ENCODE assay signal across 9 cellular contexts in genomic region chr7:100015232-100016208, GRCh38. TPM values are rescaled to one million over a fixed set of nuclear protein-coding genes. Genes with fewer than 3 reads are reported as not detected.
DNase-seq lines count a peak whose midpoint lies in the region; ATAC-seq, FAIRE-seq and TF ChIP-seq lines count a peak whose summit lies in the region.
"Had no signal": no experiment of that assay in that cellular context is flagged by ENCODE, and none has a peak within 500 bp of the region (broad histone marks: within the 10 kb centered on the region; RNA-seq: fewer than 3 reads in every experiment).

Gene ZKSCAN1, plus strand, starts transcription at chr7:100015596. Its CDS starts 7,911 bp downstream, at chr7:100023507.

- H3K4me2 ChIP-seq in keratinocyte (ENCODE audit: control insufficient read depth, extremely low read depth, insufficient read depth, low read depth, low read length) = peak within 1 kb of the TSS; percentile 82

- no peaks in the 10 kb centered on the region for H3K9me1 ChIP-seq in keratinocyte (ENCODE audit: control insufficient read depth, extremely low read depth, insufficient read depth, low read length)

- H3K27ac ChIP-seq in keratinocyte (ENCODE audit: control insufficient read depth, insufficient read depth, low read length) = peak within 1 kb of the TSS; percentile 91

- no peak for TF ChIP-seq CTCF in AG10803 (conservative IDR thresholded peaks at IDR 0.05; ENCODE audit: low read length)
- no peak for TF ChIP-seq CTCF in keratinocyte (optimal IDR thresholded peaks at IDR 0.05 in 1 of 3, IDR thresholded peaks at IDR 0.05 in 1 of 3, conservative IDR thresholded peaks at IDR 0.05 in 1 of 3; ENCODE audit: extremely low read depth in 1 of 3, insufficient read depth in 2 of 3, low read length in 3 of 3)

- no peaks in the 10 kb centered on the region for H3K9me3 ChIP-seq in keratinocyte (ENCODE audit: control insufficient read depth, low read depth, low read length)

- DNase-seq in AG10803 (ENCODE audit: low read depth) = peak; percentile 94
- peak; percentile 84 for DNase-seq in NCI-H345 treated with DMSO at 0.1 percent for 48 hours (lab: John Stamatoyannopoulos, UW; ENCODE audit: unreplicated experiment)
- DNase-seq in activated CD4-positive, CD25-positive, alpha-beta regulatory T cell treated with anti-CD3 and anti-CD28 coated beads, Interleukin-2, amount 50 U/mL, for 72 hours = peak; percentile 80
- peak; percentile 93 for DNase-seq in cerebellar cortex (ENCODE audit: low spot score)
- DNase-seq in keratinocyte (ENCODE audit: low read depth, low spot score) = peak; percentile 73
- peak; percentile 70 to 80 (median 75) for DNase-seq in stimulated activated CD4-positive, alpha-beta T cell treated with anti-CD3 and anti-CD28 coated beads, Interleukin-12 subunit alpha, Interleukin-12 subunit beta, amount 100 ng/mL, for 48 hours (ENCODE audit: low read depth in 2 of 3, low spot score in 1 of 3)

- H3K27me3 ChIP-seq in keratinocyte (ENCODE audit: control insufficient read depth, extremely low read depth, insufficient read depth, low read length) = no peaks in the 10 kb centered on the region

- peak within 1 kb of the TSS; percentile 91 for H2AFZ ChIP-seq in keratinocyte (ENCODE audit: control insufficient read depth, low read length)

- peak; percentile 20 for FAIRE-seq in keratinocyte (lab: Jason Lieb, UNC)
- FAIRE-seq: endometrium had no signal

- dilution Hi-C loops in keratinocyte (cut with MboI; ENCODE audit: extremely low pct_ligation_motif_present, low sequenced_read_pairs) = no loop called here

- peaks cover 51% of the 10 kb centered on the region for H3K79me2 ChIP-seq in keratinocyte (ENCODE audit: control insufficient read depth, insufficient read depth, low read length)

- H3K4me3 ChIP-seq in AG10803 (ENCODE audit: low read length) = peak within 1 kb of the TSS; percentile 92
- H3K4me3 ChIP-seq in keratinocyte (ENCODE audit: control insufficient read depth in 2 of 3, extremely low read depth in 1 of 3, insufficient read depth in 2 of 3, low read depth in 1 of 3, low read length in 3 of 3) = peak within 1 kb of the TSS; percentile 87 to 100 (median 97)

- peaks cover 6 to 7% of the 10 kb centered on the region in 2 experiments for H3K36me3 ChIP-seq in keratinocyte (ENCODE audit: control insufficient read depth in 2 of 2, extremely low read depth in 1 of 2, insufficient read depth in 2 of 2, low read length in 2 of 2)

- H4K20me1 ChIP-seq in keratinocyte (ENCODE audit: control insufficient read depth, extremely low read depth, insufficient read depth, low read length) = no peaks in the 10 kb centered on the region

- peak; percentile 99 for ATAC-seq in GM19025 (IDR thresholded peaks at IDR 0.05; ENCODE audit: low read depth, unreplicated experiment)
- peak; percentile 95 for ATAC-seq in HG03342 (IDR thresholded peaks at IDR 0.05; ENCODE audit: unreplicated experiment)

- H3K4me1 ChIP-seq in keratinocyte (ENCODE audit: control insufficient read depth, extremely low read depth, insufficient read depth, low read length) = peaks cover 32% of the 10 kb centered on the region

- H3K9ac ChIP-seq in keratinocyte (ENCODE audit: control insufficient read depth, extremely low read depth, insufficient read depth, low read length) = peak within 1 kb of the TSS; percentile 97

RNA-seq across cellular contexts. Expression of gene ZKSCAN1, which starts in this region (rescaled TPM):
- 20.6 to 26.8 TPM (median 24.7 TPM) in 3 replicates for polyA plus RNA-seq in keratinocyte
- 33.7 TPM for polyA plus RNA-seq in keratinocyte (2011; ENCODE audit: low read depth)
- polyA plus RNA-seq in keratinocyte (2011; cell fraction: cytosol; rRNA removed) = 11.4 and 17.7 TPM in 2 replicates
- polyA plus RNA-seq in keratinocyte (2011; cell fraction: nucleus; rRNA removed) = 42.4 and 44.4 TPM in 2 replicates
- polyA plus RNA-seq in keratinocyte (2012; ENCODE audit: low replicate concordance) = 15.8 and 17.2 TPM in 2 replicates
- polyA minus RNA-seq in keratinocyte = 56.7 to 102 TPM (median 80.9 TPM) in 3 replicates
- 35.7 TPM for polyA minus RNA-seq in keratinocyte (2011; cell fraction: cytosol; rRNA and poly(A)+ RNA removed)
- 37.1 and 63.7 TPM in 2 replicates for polyA minus RNA-seq in keratinocyte (2011; cell fraction: nucleus; rRNA and poly(A)+ RNA removed)

Comparison
In these comparisons a context has a peak if more than half of its experiments do, and no peak if none do; other contexts are left out.
1. Peak in every context shown above with its lines: DNase-seq, ATAC-seq, H3K4me3 ChIP-seq and H3K27ac ChIP-seq.